ENCODE assay signal across 9 cellular contexts in genomic region chr3:64187065-64187959, GRCh38. TPM values are rescaled to one million over a fixed set of nuclear protein-coding genes. Genes with fewer than 3 reads are reported as not detected.
DNase-seq lines count a peak whose midpoint lies in the region; ATAC-seq lines count a peak whose summit lies in the region.
"Had no signal": no experiment of that assay in that cellular context is flagged by ENCODE, and none has a peak within 500 bp of the region (broad histone marks: within the 10 kb centered on the region; RNA-seq: fewer than 3 reads in every experiment).

No MANE protein-coding gene starts in this region.

- H3K27me3 ChIP-seq in mesendoderm (ENCODE audit: insufficient read depth, low read length, poor library complexity), result no peaks in the 10 kb centered on the region

- WGBS in mesendoderm (ENCODE audit: extremely low coverage, insufficient coverage, low lambda C conversion rate), result no CpG with 5 or more reads among the region's 9 CpGs

- no peak overlapping the region for H2BK5ac ChIP-seq in mesendoderm (ENCODE audit: low read length)

- H3K4me2 ChIP-seq in mesendoderm (ENCODE audit: low read length), result no peak overlapping the region

- H3K36me3 Mint-ChIP-seq in T-helper 17 cell (ENCODE audit: low read depth), result no peaks in the 10 kb centered on the region
- H3K36me3 Mint-ChIP-seq: activated naive CD4-positive, alpha-beta T cell treated with anti-CD3 and anti-CD28 coated beads, Interleukin-2, amount 50 U/mL, for 24 hours had no signal

- H3K23ac ChIP-seq in mesendoderm (ENCODE audit: low read length), result no peak overlapping the region

- no peaks in the 10 kb centered on the region for H3K79me1 ChIP-seq in mesendoderm (ENCODE audit: low read length)

- no peaks in the 10 kb centered on the region for H3K36me3 ChIP-seq in mesendoderm (ENCODE audit: control insufficient read depth, insufficient read depth, low read length)

- ATAC-seq in T-helper 17 cell, result no peak

- H3K27ac Mint-ChIP-seq in T-helper 17 cell, result no peak overlapping the region
- H3K27ac Mint-ChIP-seq: activated naive CD4-positive, alpha-beta T cell treated with anti-CD3 and anti-CD28 coated beads, Interleukin-2, amount 50 U/mL, for 24 hours had no signal

- peaks cover 8% of the 10 kb centered on the region for H3K4me1 ChIP-seq in mesendoderm (ENCODE audit: control insufficient read depth, low read depth, low read length)

- H4K5ac ChIP-seq in mesendoderm (ENCODE audit: low read length), result no peak overlapping the region

- H2BK15ac ChIP-seq in mesendoderm (replicated peaks; ENCODE audit: low read depth), result no peak overlapping the region

- H3K27me3 Mint-ChIP-seq in T-helper 17 cell, result no peaks in the 10 kb centered on the region

- no peak overlapping the region for H4K8ac ChIP-seq in mesendoderm (ENCODE audit: low read depth, low read length)

- peak; percentile 65 for DNase-seq in Ammon's horn (ENCODE audit: low spot score)
- DNase-seq in NCI-H446 (lab: John Stamatoyannopoulos, UW), result peak; percentile 90 to 94
- peak; percentile 86 for DNase-seq in epithelial cell of prostate (ENCODE audit: low read depth, low spot score)
- peak; percentile 90 for DNase-seq in myocyte (ENCODE audit: low read depth)
- DNase-seq in T-helper 17 cell, result no peak
- no peak for DNase-seq in mesendoderm
- DNase-seq in NCI-H1930 (lab: John Stamatoyannopoulos, UW), result no peak
- no peak for DNase-seq in HuH-7 (ENCODE audit: low spot score)

- no peak overlapping the region for H3K4me3 ChIP-seq in mesendoderm (ENCODE audit: low read length)

- H3K9ac ChIP-seq in mesendoderm (ENCODE audit: low read length), result no peak overlapping the region

- H3K27ac ChIP-seq in epithelial cell of prostate (peak overlapping the region; percentile 58), mesendoderm (ENCODE audit: low read depth, low read length) (no peak overlapping the region)

- H3K18ac ChIP-seq in mesendoderm (ENCODE audit: low read length), result no peak overlapping the region

- H3K4me1 Mint-ChIP-seq in T-helper 17 cell, result no peaks in the 10 kb centered on the region
- H3K4me1 Mint-ChIP-seq: activated naive CD4-positive, alpha-beta T cell treated with anti-CD3 and anti-CD28 coated beads, Interleukin-2, amount 50 U/mL, for 24 hours had no signal

- no peak overlapping the region for H3K56ac ChIP-seq in mesendoderm (ENCODE audit: low read length)

- no peak overlapping the region for H2AK5ac ChIP-seq in mesendoderm (ENCODE audit: low read length)

- H2BK120ac ChIP-seq in mesendoderm (ENCODE audit: low read depth, low read length), result no peak overlapping the region

- H3K9me3 ChIP-seq in T-helper 17 cell (ENCODE audit: control insufficient read depth, low read length, poor library complexity, severe bottlenecking), result no peaks in the 10 kb centered on the region

- H3K79me2 ChIP-seq in mesendoderm (ENCODE audit: control insufficient read depth, insufficient read depth, low read length), result no peaks in the 10 kb centered on the region

- no peak overlapping the region for H3K4me3 Mint-ChIP-seq in T-helper 17 cell
- H3K4me3 Mint-ChIP-seq: activated naive CD4-positive, alpha-beta T cell treated with anti-CD3 and anti-CD28 coated beads, Interleukin-2, amount 50 U/mL, for 24 hours had no signal

- H3K4ac ChIP-seq in mesendoderm (ENCODE audit: low read depth, low read length), result no peak overlapping the region

RNA-seq across cellular contexts. Expression of gene PRICKLE2, which starts 38.0 kb away (rescaled TPM):
- total RNA-seq in myocyte (14.6 and 20.2 TPM in 2 replicates), T-helper 17 cell (under 1 TPM; 0.21 to 0.37 TPM)
- 12.8 TPM for polyA plus RNA-seq in myocyte (2012)
- polyA plus RNA-seq in mesendoderm (2013, experiment 1 of 2), result 2.3 TPM
- polyA plus RNA-seq in mesendoderm (2013, experiment 2 of 2), result 2.3 TPM

Comparison
In these comparisons a context has a peak if more than half of its experiments do, and no peak if none do; other contexts are left out.
1. DNase-seq: peak in Ammon's horn (single experiment), NCI-H446 (2 of 2), epithelial cell of prostate (single experiment) and myocyte (single experiment); none in T-helper 17 cell (0 of 3), mesendoderm (single experiment), NCI-H1930 (0 of 2) and HuH-7 (single experiment).
2. RNA of gene PRICKLE2, which starts 38.0 kb away (total RNA-seq): 14.6 to 20.2 TPM in myocyte; 0.21 to 0.37 TPM in T-helper 17 cell; every median in the first group is over 10 times any median in the second.